8 cellular contexts compared by ENCODE assay signal in genomic region chr3:39208463-39209055, GRCh38. TPM values are rescaled to one million over a fixed set of nuclear protein-coding genes. Genes with fewer than 3 reads are reported as not detected.
A peak's percentile ranks its signal among the peaks of the same experiment; 100 is the strongest.
DNase-seq lines count a peak whose midpoint lies in the region; FAIRE-seq and TF ChIP-seq lines count a peak whose summit lies in the region.

No MANE protein-coding gene starts in this region.

- H3K27me3 ChIP-seq in small intestine (ENCODE audit: control insufficient read depth in 2 of 2, insufficient read depth in 2 of 2, low read length in 2 of 2) = no peaks in the 10 kb centered on the region

- 33 to 37% (median 35%) methylated on average over 7 of the region's 7 CpGs for WGBS in small intestine, 3 donors

- no peaks in the 10 kb centered on the region for H3K4me1 ChIP-seq in small intestine (ENCODE audit: control insufficient read depth in 2 of 2, insufficient read depth in 1 of 2, low read depth in 1 of 2, low read length in 1 of 2)

- no peak overlapping the region for H3K4me3 ChIP-seq in small intestine (ENCODE audit: low read depth in 1 of 2, low read length in 2 of 2)

- no peak overlapping the region for H3K27ac ChIP-seq in small intestine (ENCODE audit: low read depth in 1 of 2, low read length in 1 of 2)

- DNase-seq in Ammon's horn (ENCODE audit: low spot score) = peak; percentile 85
- DNase-seq in GM12892 (ENCODE audit: insufficient read length) = no peak
- DNase-seq in NCI-H526 treated with DMSO at 0.1 percent for 48 hours (lab: John Stamatoyannopoulos, UW) = peak; percentile 12
- DNase-seq in amniotic stem cell (lab: John Stamatoyannopoulos, UW) = peak; percentile 11
- peak; percentile 23 to 52 for DNase-seq in hippocampal formation (lab: John Stamatoyannopoulos, UW)
- peak; percentile 67 for DNase-seq in small intestine
- no peak for DNase-seq in effector CD8-positive, alpha-beta T cell (lab: John Stamatoyannopoulos, UW)
- DNase-seq in NCI-H446 treated with DMSO at 0.1 percent for 48 hours (lab: John Stamatoyannopoulos, UW) = no peak

- no peaks in the 10 kb centered on the region for H3K9me3 ChIP-seq in small intestine (ENCODE audit: control insufficient read depth, low read depth)

- no peaks in the 10 kb centered on the region for H3K36me3 ChIP-seq in small intestine (ENCODE audit: control insufficient read depth in 2 of 2, insufficient read depth in 2 of 2, low read length in 2 of 2)

- FAIRE-seq in GM12892 (lab: Jason Lieb, UNC) = peak; percentile 73
- FAIRE-seq in small intestine (lab: Jason Lieb, UNC) = no peak

- TF ChIP-seq POLR2A in GM12892 (IDR thresholded peaks at IDR 0.05; ENCODE audit: low read depth, low read length) = no peak

RNA-seq across cellular contexts. Expression of gene XIRP1, which starts 16.2 kb away (rescaled TPM):
- polyA plus RNA-seq in GM12892 (2012; ENCODE audit: missing spikeins) = 0.89 TPM
- polyA plus RNA-seq in small intestine = 1 to 10 TPM in 2 of 3 donors, under 1 TPM in 1; 0.15 to 5.4 (median 1.6) TPM

RNA-seq across cellular contexts. Expression of gene CSRNP1, which starts 55.2 kb away (rescaled TPM):
- 14.0 TPM for polyA plus RNA-seq in GM12892 (2012; ENCODE audit: missing spikeins)
- polyA plus RNA-seq in small intestine = 10 to 100 TPM; 15.1 to 34.3 (median 17.9) TPM

Comparison
In these comparisons a context has a peak if more than half of its experiments do, and no peak if none do; other contexts are left out.
1. DNase-seq: peak in Ammon's horn (single experiment), NCI-H526 treated with DMSO at 0.1 percent for 48 hours (single experiment), amniotic stem cell (single experiment), hippocampal formation (2 of 2) and small intestine (single experiment); none in GM12892 (single experiment), effector CD8-positive, alpha-beta T cell (single experiment) and NCI-H446 treated with DMSO at 0.1 percent for 48 hours (single experiment).